ENCODE assay signal across 20 cellular contexts in genomic region chr3:191339313-191339917, GRCh38. TPM values are rescaled to one million over a fixed set of nuclear protein-coding genes. Genes with fewer than 3 reads are reported as not detected.
"Had no signal": no experiment of that assay in that cellular context is flagged by ENCODE, and none has a peak within 500 bp of the region (broad histone marks: within the 10 kb centered on the region; RNA-seq: fewer than 3 reads in every experiment).

No MANE protein-coding gene starts in this region.

- H3K4me3 ChIP-seq: coronary artery, lung, psoas muscle, thoracic aorta had no signal

- FAIRE-seq: urothelium cell line had no signal

- H3K27ac Mint-ChIP-seq: activated CD8-positive, alpha-beta T cell treated with anti-CD3 and anti-CD28 coated beads for 36 hours; activated naive CD4-positive, alpha-beta T cell treated with anti-CD3 and anti-CD28 coated beads, Interleukin-2, amount 10 ng/mL, durations not matched to agents 7 days and 5 days; activated T-helper 1 cell treated with anti-CD3 and anti-CD28 coated beads, Interleukin-12 subunit alpha, Interleukin-12 subunit beta, Interleukin-2, Interleukin-4 antibody, amounts not matched to agents 30 ng/mL and 10 ng/mL and 1 ng/mL, durations not matched to agents 14 hours and 24 hours and 36 hours; natural killer cell treated with Interleukin-12 subunit alpha and Interleukin-12 subunit beta and Interleukin-15 and Interleukin-18, amount 100 ng/mL, for 72 hours; stimulated activated naive CD8-positive, alpha-beta T cell treated with anti-CD3 and anti-CD28 coated beads, Interleukin-15, amount 100 ng/mL, for 72 hours; T-helper 2 cell treated with Interferon-gamma antibody and Interleukin-4, amounts not matched to agents 5 μg/mL and 100 μg/mL, for 36 hours had no signal

- H3K9me3 ChIP-seq: psoas muscle, thoracic aorta had no signal

- DNase-seq: activated CD8-positive, alpha-beta memory T cell treated with anti-CD3 and anti-CD28 coated beads, Interleukin-2, amount 50 U/mL, for 48 hours; activated CD8-positive, alpha-beta T cell treated with anti-CD3 and anti-CD28 coated beads for 36 hours; activated naive CD4-positive, alpha-beta T cell treated with anti-CD3 and anti-CD28 coated beads, Interleukin-2, amount 10 ng/mL, durations not matched to agents 7 days and 5 days; effector CD8-positive, alpha-beta T cell; hippocampal formation; nucleus accumbens; psoas muscle; stimulated activated CD4-positive, alpha-beta T cell treated with anti-CD3 and anti-CD28 coated beads, Interleukin-12 subunit alpha, Interleukin-12 subunit beta, amount 100 ng/mL, for 4 hours; stimulated activated CD4-positive, alpha-beta T cell treated with anti-CD3 and anti-CD28 coated beads, Interleukin-2, amount 100 ng/mL, for 48 hours; stimulated activated naive CD8-positive, alpha-beta T cell treated with anti-CD3 and anti-CD28 coated beads, Interleukin-15, amount 100 ng/mL, for 72 hours had no signal

- ATAC-seq: activated CD8-positive, alpha-beta T cell treated with anti-CD3 and anti-CD28 coated beads for 36 hours; natural killer cell treated with Interleukin-12 subunit alpha and Interleukin-12 subunit beta and Interleukin-15 and Interleukin-18, amount 100 ng/mL, for 72 hours; psoas muscle; sciatic nerve; stimulated activated naive CD8-positive, alpha-beta T cell treated with anti-CD3 and anti-CD28 coated beads, Interleukin-15, amount 100 ng/mL, for 72 hours had no signal

- H3K27me3 Mint-ChIP-seq: activated CD8-positive, alpha-beta T cell treated with anti-CD3 and anti-CD28 coated beads for 36 hours; activated naive CD4-positive, alpha-beta T cell treated with anti-CD3 and anti-CD28 coated beads, Interleukin-2, amount 10 ng/mL, durations not matched to agents 7 days and 5 days; natural killer cell treated with Interleukin-12 subunit alpha and Interleukin-12 subunit beta and Interleukin-15 and Interleukin-18, amount 100 ng/mL, for 72 hours; stimulated activated naive CD8-positive, alpha-beta T cell treated with anti-CD3 and anti-CD28 coated beads, Interleukin-15, amount 100 ng/mL, for 72 hours had no signal

- H3K36me3 Mint-ChIP-seq: activated naive CD4-positive, alpha-beta T cell treated with anti-CD3 and anti-CD28 coated beads, Interleukin-2, amount 10 ng/mL, durations not matched to agents 7 days and 5 days; natural killer cell treated with Interleukin-12 subunit alpha and Interleukin-12 subunit beta and Interleukin-15 and Interleukin-18, amount 100 ng/mL, for 72 hours had no signal

- H3K9me3 Mint-ChIP-seq: activated CD8-positive, alpha-beta T cell treated with anti-CD3 and anti-CD28 coated beads for 36 hours; activated naive CD4-positive, alpha-beta T cell treated with anti-CD3 and anti-CD28 coated beads, Interleukin-2, amount 10 ng/mL, durations not matched to agents 7 days and 5 days; activated T-helper 1 cell treated with anti-CD3 and anti-CD28 coated beads, Interleukin-12 subunit alpha, Interleukin-12 subunit beta, Interleukin-2, Interleukin-4 antibody, amounts not matched to agents 30 ng/mL and 10 ng/mL and 1 ng/mL, durations not matched to agents 14 hours and 24 hours and 36 hours; natural killer cell treated with Interleukin-12 subunit alpha and Interleukin-12 subunit beta and Interleukin-15 and Interleukin-18, amount 100 ng/mL, for 72 hours; stimulated activated naive CD8-positive, alpha-beta T cell treated with anti-CD3 and anti-CD28 coated beads, Interleukin-15, amount 100 ng/mL, for 72 hours; T-helper 2 cell treated with Interferon-gamma antibody and Interleukin-4, amounts not matched to agents 5 μg/mL and 100 μg/mL, for 36 hours had no signal

- H3K36me3 ChIP-seq: thoracic aorta had no signal

- H3K4me1 Mint-ChIP-seq: activated naive CD4-positive, alpha-beta T cell treated with anti-CD3 and anti-CD28 coated beads, Interleukin-2, amount 10 ng/mL, durations not matched to agents 7 days and 5 days; stimulated activated naive CD8-positive, alpha-beta T cell treated with anti-CD3 and anti-CD28 coated beads, Interleukin-15, amount 100 ng/mL, for 72 hours had no signal

- H3K27ac ChIP-seq: coronary artery, epithelial cell of prostate, psoas muscle had no signal

- H3K4me3 Mint-ChIP-seq: activated CD8-positive, alpha-beta T cell treated with anti-CD3 and anti-CD28 coated beads for 36 hours; activated naive CD4-positive, alpha-beta T cell treated with anti-CD3 and anti-CD28 coated beads, Interleukin-2, amount 10 ng/mL, durations not matched to agents 7 days and 5 days; activated T-helper 1 cell treated with anti-CD3 and anti-CD28 coated beads, Interleukin-12 subunit alpha, Interleukin-12 subunit beta, Interleukin-2, Interleukin-4 antibody, amounts not matched to agents 30 ng/mL and 10 ng/mL and 1 ng/mL, durations not matched to agents 14 hours and 24 hours and 36 hours; natural killer cell treated with Interleukin-12 subunit alpha and Interleukin-12 subunit beta and Interleukin-15 and Interleukin-18, amount 100 ng/mL, for 72 hours; stimulated activated naive CD8-positive, alpha-beta T cell treated with anti-CD3 and anti-CD28 coated beads, Interleukin-15, amount 100 ng/mL, for 72 hours; T-helper 2 cell treated with Interferon-gamma antibody and Interleukin-4, amounts not matched to agents 5 μg/mL and 100 μg/mL, for 36 hours had no signal

RNA-seq across cellular contexts. Expression of gene UTS2B, which starts 9.1 kb away (rescaled TPM):
- total RNA-seq: activated CD8-positive, alpha-beta T cell treated with anti-CD3 and anti-CD28 coated beads for 36 hours; activated T-helper 1 cell treated with anti-CD3 and anti-CD28 coated beads, Interleukin-12 subunit alpha, Interleukin-12 subunit beta, Interleukin-2, Interleukin-4 antibody, amounts not matched to agents 30 ng/mL and 10 ng/mL and 1 ng/mL, durations not matched to agents 14 hours and 24 hours and 36 hours; cardiac septum; natural killer cell treated with Interleukin-12 subunit alpha and Interleukin-12 subunit beta and Interleukin-15 and Interleukin-18, amount 100 ng/mL, for 72 hours had no signal
